8 cellular contexts compared by ENCODE assay signal in genomic region chr10:80662429-80663211, GRCh38.
DNase-seq lines count a peak whose midpoint lies in the region; ATAC-seq and TF ChIP-seq lines count a peak whose summit lies in the region.

No MANE protein-coding gene starts in this region.

- peaks cover 5% of the 10 kb centered on the region for H3K4me1 ChIP-seq in CD8-positive, alpha-beta T cell (ENCODE audit: insufficient read depth, low read length)
- H3K4me1 ChIP-seq in OCI-LY1 (ENCODE audit: insufficient read depth, low read length, severe bottlenecking) (no peaks in the 10 kb centered on the region), fibroblast of lung (ENCODE audit: control insufficient read depth, extremely low read depth, insufficient read depth, low read length) (peaks cover 2% of the 10 kb centered on the region)

- H3K4me2 ChIP-seq in OCI-LY1 (ENCODE audit: low read length) (no peak overlapping the region), fibroblast of lung (ENCODE audit: extremely low read depth, insufficient read depth, low read length) (peak overlapping the region; percentile 73)

- no peaks in the 10 kb centered on the region for H4K20me1 ChIP-seq in OCI-LY1 (ENCODE audit: insufficient read depth, low read length)
- no peaks in the 10 kb centered on the region for H4K20me1 ChIP-seq in fibroblast of lung (ENCODE audit: control insufficient read depth, extremely low read depth, insufficient read depth, low read length)

- H2AFZ ChIP-seq in OCI-LY1 (ENCODE audit: low read length) (no peak overlapping the region), fibroblast of lung (ENCODE audit: low read length) (peak overlapping the region; percentile 92)

- no peaks in the 10 kb centered on the region for H3K9me3 ChIP-seq in CD8-positive, alpha-beta T cell (ENCODE audit: low read length)
- H3K9me3 ChIP-seq in OCI-LY1 (ENCODE audit: low read length): no peaks in the 10 kb centered on the region
- H3K9me3 ChIP-seq in fibroblast of lung (ENCODE audit: control insufficient read depth, insufficient read depth, low read depth, low read length): no peaks in the 10 kb centered on the region

- H3K4me3 Mint-ChIP-seq in CD8-positive, alpha-beta T cell: peak overlapping the region; percentile 53
- H3K4me3 Mint-ChIP-seq in naive thymus-derived CD8-positive, alpha-beta T cell: peak overlapping the region in 9 of 10 donors; percentile 21 to 79 (median 68)
- peak overlapping the region; percentile 36 for H3K4me3 Mint-ChIP-seq in stimulated activated effector memory CD8-positive, alpha-beta T cell treated with anti-CD3 and anti-CD28 coated beads, Interleukin-12 subunit alpha, Interleukin-12 subunit beta, amount 100 ng/mL, for 72 hours

- TF ChIP-seq CTCF in CD8-positive, alpha-beta T cell (IDR thresholded peaks at IDR 0.05): peak; percentile 96
- peak; percentile 83 for TF ChIP-seq CTCF in OCI-LY1 (IDR thresholded peaks at IDR 0.05; ENCODE audit: low read length)
- peak; percentile 67 to 78 for TF ChIP-seq CTCF in fibroblast of lung (conservative IDR thresholded peaks at IDR 0.05 in 1 of 2, IDR thresholded peaks at IDR 0.05 in 1 of 2; ENCODE audit: low read depth in 1 of 2, low read length in 2 of 2)

- no peak overlapping the region for H3K4me3 ChIP-seq in CD8-positive, alpha-beta T cell (ENCODE audit: low read depth, low read length)
- H3K4me3 ChIP-seq in OCI-LY1 (ENCODE audit: low read depth, low read length, poor library complexity, severe bottlenecking): no peak overlapping the region
- peak overlapping the region in 3 of 4 experiments; percentile 21 to 45 (median 40) for H3K4me3 ChIP-seq in fibroblast of lung (replicated peaks in 1 of 4; ENCODE audit: control extremely low read depth in 1 of 4, insufficient read depth in 1 of 4, low read depth in 3 of 4, low read length in 4 of 4)

- peaks cover 5% of the 10 kb centered on the region for H3K4me1 Mint-ChIP-seq in CD8-positive, alpha-beta T cell (ENCODE audit: low read depth)
- peaks cover 3 to 17% (median 5%) of the 10 kb centered on the region in 4 donors for H3K4me1 Mint-ChIP-seq in naive thymus-derived CD8-positive, alpha-beta T cell
- peaks cover 7% of the 10 kb centered on the region for H3K4me1 Mint-ChIP-seq in stimulated activated effector memory CD8-positive, alpha-beta T cell treated with anti-CD3 and anti-CD28 coated beads, Interleukin-12 subunit alpha, Interleukin-12 subunit beta, amount 100 ng/mL, for 72 hours

- POLR2A ChIA-PET in CD8-positive, alpha-beta T cell (lab: Charles Lee): no interaction called here
- POLR2A ChIA-PET in naive thymus-derived CD8-positive, alpha-beta T cell (lab: Charles Lee): no interaction called here

- no peak overlapping the region for H3K9ac ChIP-seq in OCI-LY1 (ENCODE audit: low read length)
- no peak overlapping the region for H3K9ac ChIP-seq in fibroblast of lung (ENCODE audit: insufficient read depth, low read length)

- no peaks in the 10 kb centered on the region for H3K9me3 Mint-ChIP-seq in CD8-positive, alpha-beta T cell
- no peaks in the 10 kb centered on the region for H3K9me3 Mint-ChIP-seq in naive thymus-derived CD8-positive, alpha-beta T cell
- H3K9me3 Mint-ChIP-seq in stimulated activated effector memory CD8-positive, alpha-beta T cell treated with anti-CD3 and anti-CD28 coated beads, Interleukin-12 subunit alpha, Interleukin-12 subunit beta, amount 100 ng/mL, for 72 hours: no peaks in the 10 kb centered on the region

- no peaks in the 10 kb centered on the region for H3K36me3 ChIP-seq in CD8-positive, alpha-beta T cell (ENCODE audit: insufficient read depth, low read length)
- H3K36me3 ChIP-seq in OCI-LY1 (ENCODE audit: insufficient read depth, low read length): no peaks in the 10 kb centered on the region
- H3K36me3 ChIP-seq in fibroblast of lung (ENCODE audit: control insufficient read depth, insufficient read depth, low read length): no peaks in the 10 kb centered on the region

- CTCF ChIA-PET in CD8-positive, alpha-beta T cell (lab: Charles Lee): interaction anchor here (0.5 to 3.0 kb wide), 26 partner anchors 8 to 897 kb away, joined by 3 to 34 read pairs (median 4); no protein-coding TSS in a partner anchor

- H3K27me3 ChIP-seq in CD8-positive, alpha-beta T cell (ENCODE audit: insufficient read depth, low read length): peaks cover 4% of the 10 kb centered on the region
- H3K27me3 ChIP-seq in OCI-LY1 (ENCODE audit: insufficient read depth, low read length) (no peaks in the 10 kb centered on the region), fibroblast of lung (ENCODE audit: control insufficient read depth, insufficient read depth, low read length) (no peaks in the 10 kb centered on the region)

- peak; percentile 78 for ATAC-seq in CD8-positive, alpha-beta T cell
- peak; percentile 80 for ATAC-seq in GM19397 (IDR thresholded peaks at IDR 0.05; ENCODE audit: unreplicated experiment)
- ATAC-seq in naive thymus-derived CD8-positive, alpha-beta T cell: peak; percentile 51 to 69
- ATAC-seq in stimulated activated effector memory CD8-positive, alpha-beta T cell treated with anti-CD3 and anti-CD28 coated beads, Interleukin-12 subunit alpha, Interleukin-12 subunit beta, amount 100 ng/mL, for 72 hours: peak; percentile 52

- H3K9me2 ChIP-seq in OCI-LY1 (ENCODE audit: low read depth, low read length): no peaks in the 10 kb centered on the region

- no peaks in the 10 kb centered on the region for H3F3A ChIP-seq in OCI-LY1 (ENCODE audit: insufficient read depth, low read length)

- intact Hi-C loops in CD8-positive, alpha-beta T cell (cut with DNase I, micrococcal nuclease): loop anchor here in 1 of 2 experiments (10.0 kb wide), 1 partner anchor 278 kb away; no protein-coding TSS in a partner anchor

- H3K27me3 Mint-ChIP-seq in CD8-positive, alpha-beta T cell (ENCODE audit: low read depth): peaks cover 37% of the 10 kb centered on the region
- H3K27me3 Mint-ChIP-seq in naive thymus-derived CD8-positive, alpha-beta T cell: peaks cover 16 to 46% (median 26%) of the 10 kb centered on the region in 5 donors

- H3K79me2 ChIP-seq in OCI-LY1 (ENCODE audit: insufficient read depth, low read length) (no peaks in the 10 kb centered on the region), fibroblast of lung (ENCODE audit: control insufficient read depth, insufficient read depth, low read length) (no peaks in the 10 kb centered on the region)

- H3K27ac ChIP-seq in CD8-positive, alpha-beta T cell (ENCODE audit: low read depth, low read length): no peak overlapping the region
- H3K27ac ChIP-seq in OCI-LY1 (ENCODE audit: low read depth, low read length, poor library complexity, severe bottlenecking) (no peak overlapping the region), fibroblast of lung (ENCODE audit: insufficient read depth, low read length) (no peak overlapping the region)

- H3K36me3 Mint-ChIP-seq in CD8-positive, alpha-beta T cell: no peaks in the 10 kb centered on the region
- no peaks in the 10 kb centered on the region for H3K36me3 Mint-ChIP-seq in naive thymus-derived CD8-positive, alpha-beta T cell
- H3K36me3 Mint-ChIP-seq in stimulated activated effector memory CD8-positive, alpha-beta T cell treated with anti-CD3 and anti-CD28 coated beads, Interleukin-12 subunit alpha, Interleukin-12 subunit beta, amount 100 ng/mL, for 72 hours: no peaks in the 10 kb centered on the region

- DNase-seq in CD8-positive, alpha-beta T cell: peak; percentile 45 to 81 (median 55)
- peak; percentile 92 for DNase-seq in HK-2 (ENCODE audit: unreplicated experiment)
- DNase-seq in activated T-helper 1 cell treated with Interleukin-2 at 50 U/mL for 16 hours (ENCODE audit: low read depth): peak; percentile 45
- peak; percentile 75 to 78 for DNase-seq in fibroblast of lung (ENCODE audit: low read depth in 2 of 2)
- DNase-seq in naive thymus-derived CD8-positive, alpha-beta T cell: peak; percentile 33 to 76 (median 58)
- peak; percentile 66 to 83 for DNase-seq in stimulated activated effector memory CD8-positive, alpha-beta T cell treated with anti-CD3 and anti-CD28 coated beads, Interleukin-12 subunit alpha, Interleukin-12 subunit beta, amount 100 ng/mL, for 72 hours (ENCODE audit: low spot score in 2 of 2)

- H3K27ac Mint-ChIP-seq in CD8-positive, alpha-beta T cell: no peak overlapping the region
- peak overlapping the region in 2 of 10 donors; percentile 66 to 76 for H3K27ac Mint-ChIP-seq in naive thymus-derived CD8-positive, alpha-beta T cell
- no peak overlapping the region for H3K27ac Mint-ChIP-seq in stimulated activated effector memory CD8-positive, alpha-beta T cell treated with anti-CD3 and anti-CD28 coated beads, Interleukin-12 subunit alpha, Interleukin-12 subunit beta, amount 100 ng/mL, for 72 hours

Comparison
In these comparisons a context has a peak if more than half of its experiments do, and no peak if none do; other contexts are left out.
1. H3K4me3 ChIP-seq: peak in fibroblast of lung (3 of 4); none in CD8-positive, alpha-beta T cell (single experiment) and OCI-LY1 (single experiment).
2. Peak in every context shown above with its lines, with median percentiles within 50 percentile points of each other: ATAC-seq, DNase-seq, H3K4me3 Mint-ChIP-seq and CTCF ChIP-seq.